10 cellular contexts compared by ENCODE assay signal in genomic region chr6:27604986-27605385, GRCh38.
A peak's percentile ranks its signal among the peaks of the same experiment; 100 is the strongest.
DNase-seq lines count a peak whose midpoint lies in the region; ATAC-seq and TF ChIP-seq lines count a peak whose summit lies in the region.
"Had no signal": no experiment of that assay in that cellular context is flagged by ENCODE, and none has a peak within 500 bp of the region (broad histone marks: within the 10 kb centered on the region; RNA-seq: fewer than 3 reads in every experiment).

No MANE protein-coding gene starts in this region.

- no peak overlapping the region for H3K27ac Mint-ChIP-seq in CD4-positive, CD25-positive, alpha-beta regulatory T cell
- no peak overlapping the region for H3K27ac Mint-ChIP-seq in activated naive CD8-positive, alpha-beta T cell treated with anti-CD3 and anti-CD28 coated beads, Interleukin-2, amount 10 ng/mL, durations not matched to agents 7 days and 5 days

- no peaks in the 10 kb centered on the region for H3K36me3 ChIP-seq in CD4-positive, CD25-positive, alpha-beta regulatory T cell (ENCODE audit: control insufficient read depth, insufficient read depth, low read length)
- H3K36me3 ChIP-seq in HEK293 (ENCODE audit: control insufficient read depth in 2 of 2, insufficient read depth in 1 of 2, low read length in 2 of 2) (no peaks in the 10 kb centered on the region), stomach (no peaks in the 10 kb centered on the region), tibial artery (no peaks in the 10 kb centered on the region)
- H3K36me3 ChIP-seq: thoracic aorta had no signal

- peak overlapping the region; percentile 32 for H3K4me3 ChIP-seq in CD4-positive, CD25-positive, alpha-beta regulatory T cell (ENCODE audit: low read depth, low read length)
- H3K4me3 ChIP-seq in HEK293 (ENCODE audit: low read depth, low read length) (peak overlapping the region; percentile 37), stomach (no peak overlapping the region), tibial artery (no peak overlapping the region)
- H3K4me3 ChIP-seq: thoracic aorta had no signal

- H3K36me3 Mint-ChIP-seq in CD4-positive, CD25-positive, alpha-beta regulatory T cell, result no peaks in the 10 kb centered on the region
- peaks cover 2% of the 10 kb centered on the region for H3K36me3 Mint-ChIP-seq in activated naive CD8-positive, alpha-beta T cell treated with anti-CD3 and anti-CD28 coated beads, Interleukin-2, amount 10 ng/mL, durations not matched to agents 7 days and 5 days

- 4 to 7% (median 6%) methylated on average over 13 of the region's 13 CpGs for WGBS in stomach, 5 donors

- peak overlapping the region in 1 of 4 donors; percentile 26 for H3K4me3 Mint-ChIP-seq in CD4-positive, CD25-positive, alpha-beta regulatory T cell
- H3K4me3 Mint-ChIP-seq in activated naive CD8-positive, alpha-beta T cell treated with anti-CD3 and anti-CD28 coated beads, Interleukin-2, amount 10 ng/mL, durations not matched to agents 7 days and 5 days, result peak overlapping the region; percentile 55

- no peak overlapping the region for H3K27ac ChIP-seq in CD4-positive, CD25-positive, alpha-beta regulatory T cell (ENCODE audit: insufficient read depth, low read length, poor library complexity, severe bottlenecking)
- H3K27ac ChIP-seq in HEK293 (ENCODE audit: extremely low read depth, low read depth, low read length) (peak overlapping the region; percentile 50; the same call in 1 of the 2 replicates), stomach (no peak overlapping the region), tibial artery (no peak overlapping the region)
- H3K27ac ChIP-seq: thoracic aorta had no signal

- no peak for ATAC-seq in CD4-positive, CD25-positive, alpha-beta regulatory T cell (ENCODE audit: low read depth in 2 of 2)
- no peak for ATAC-seq in activated naive CD8-positive, alpha-beta T cell treated with anti-CD3 and anti-CD28 coated beads, Interleukin-2, amount 10 ng/mL, durations not matched to agents 7 days and 5 days (ENCODE audit: low read depth)

- peak in 1 of 3 donors; percentile 30 for DNase-seq in CD4-positive, CD25-positive, alpha-beta regulatory T cell
- no peak for DNase-seq in activated naive CD8-positive, alpha-beta T cell treated with anti-CD3 and anti-CD28 coated beads, Interleukin-2, amount 10 ng/mL, durations not matched to agents 7 days and 5 days
- DNase-seq in kidney glomerular epithelial cell (lab: John Stamatoyannopoulos, UW) (peak; percentile 39), Kasumi-1 (lab: John Stamatoyannopoulos, UW) (no peak), stomach (no peak), tibial artery (no peak)
- no peak for DNase-seq in activated CD8-positive, alpha-beta memory T cell treated with anti-CD3 and anti-CD28 coated beads, Interleukin-2, amount 50 U/mL, for 48 hours
- DNase-seq: NCI-H446 treated with DMSO at 0.1 percent for 48 hours had no signal

- H3K9me3 ChIP-seq in CD4-positive, CD25-positive, alpha-beta regulatory T cell (ENCODE audit: control insufficient read depth in 2 of 2, low read length in 2 of 2), result peaks cover 4 to 6% of the 10 kb centered on the region in 2 experiments
- H3K9me3 ChIP-seq in HEK293 (ENCODE audit: control insufficient read depth, insufficient read depth, low read depth, low read length) (no peaks in the 10 kb centered on the region), stomach (peaks cover 0 to 18% (median 15%) of the 10 kb centered on the region in 4 donors), tibial artery (peaks cover 0 to 5% (median 0%) of the 10 kb centered on the region in 3 donors)
- H3K9me3 ChIP-seq: thoracic aorta had no signal

- peaks cover 0 to 5% (median 0%) of the 10 kb centered on the region in 7 donors for H3K9me3 Mint-ChIP-seq in CD4-positive, CD25-positive, alpha-beta regulatory T cell
- H3K9me3 Mint-ChIP-seq in activated naive CD8-positive, alpha-beta T cell treated with anti-CD3 and anti-CD28 coated beads, Interleukin-2, amount 10 ng/mL, durations not matched to agents 7 days and 5 days, result peaks cover 7% of the 10 kb centered on the region

- CTCF ChIA-PET in HEK293 (lab: Yijun Ruan, JAX), result interaction anchor here (0.7 to 1.7 kb wide), 6 partner anchors 13 to 109 kb away, joined by 3 to 10 read pairs (median 4); no protein-coding TSS in a partner anchor

- intact Hi-C loops in stomach (cut with DNase I; ENCODE audit: low total_unique reads) (no loop called here), tibial artery (cut with DNase I; ENCODE audit: low total_unique reads) (no loop called here)

- H3K27me3 Mint-ChIP-seq in CD4-positive, CD25-positive, alpha-beta regulatory T cell, result peaks cover 72% of the 10 kb centered on the region
- peaks cover 46% of the 10 kb centered on the region for H3K27me3 Mint-ChIP-seq in activated naive CD8-positive, alpha-beta T cell treated with anti-CD3 and anti-CD28 coated beads, Interleukin-2, amount 10 ng/mL, durations not matched to agents 7 days and 5 days

- H3K4me1 Mint-ChIP-seq in CD4-positive, CD25-positive, alpha-beta regulatory T cell, result peaks cover 0 to 25% (median 10%) of the 10 kb centered on the region in 4 donors
- peaks cover 19% of the 10 kb centered on the region for H3K4me1 Mint-ChIP-seq in activated naive CD8-positive, alpha-beta T cell treated with anti-CD3 and anti-CD28 coated beads, Interleukin-2, amount 10 ng/mL, durations not matched to agents 7 days and 5 days

- H3K27me3 ChIP-seq in CD4-positive, CD25-positive, alpha-beta regulatory T cell (ENCODE audit: control insufficient read depth, insufficient read depth, low read length), result peaks cover 39% of the 10 kb centered on the region
- peaks cover 6 to 84% (median 52%) of the 10 kb centered on the region in 3 donors for H3K27me3 ChIP-seq in stomach
- H3K27me3 ChIP-seq in tibial artery, result peaks cover 0 to 58% of the 10 kb centered on the region in 2 donors

- TF ChIP-seq CTCF in HEK293 (tag by site-specific recombination; IDR thresholded peaks at IDR 0.05), result no peak
- TF ChIP-seq CTCF in stomach (IDR thresholded peaks at IDR 0.05), result no peak
- no peak for TF ChIP-seq CTCF in tibial artery (IDR thresholded peaks at IDR 0.05)

- H3K4me1 ChIP-seq in CD4-positive, CD25-positive, alpha-beta regulatory T cell (ENCODE audit: control insufficient read depth, insufficient read depth, low read length, poor library complexity, severe bottlenecking), result peaks cover 6% of the 10 kb centered on the region
- H3K4me1 ChIP-seq in HEK293 (ENCODE audit: control insufficient read depth, insufficient read depth, low read length) (no peaks in the 10 kb centered on the region), stomach (peaks cover 0 to 9% (median 0%) of the 10 kb centered on the region in 4 donors), tibial artery (no peaks in the 10 kb centered on the region)

- TF ChIP-seq EP300 in stomach (IDR thresholded peaks at IDR 0.05), result no peak

- POLR2A ChIA-PET in HEK293 (lab: Yijun Ruan, JAX), result interaction anchor here (1.2 to 1.6 kb wide), 4 partner anchors 12 to 60 kb away, joined by 3 to 10 read pairs (median 4); no protein-coding TSS in a partner anchor
- POLR2A ChIA-PET in activated naive CD8-positive, alpha-beta T cell treated with anti-CD3 and anti-CD28 coated beads, Interleukin-2, amount 10 ng/mL, durations not matched to agents 7 days and 5 days (lab: Charles Lee), result no interaction called here

- TF ChIP-seq POLR2A in stomach (IDR thresholded peaks at IDR 0.05), result no peak

TF ChIP-seq in HEK293, 187 proteins besides CTCF, POLR2A, EP300 and RAD21:
- TF ChIP-seq ZNF530 (tag by site-specific recombination; IDR thresholded peaks at IDR 0.05; ENCODE audit: low read depth) (no peak), ZNF155 (tag by site-specific recombination; IDR thresholded peaks at IDR 0.05) (no peak), ZNF10 (tag by site-specific recombination; IDR thresholded peaks at IDR 0.05) (peak; percentile 97), ZNF214 (tag by site-specific recombination; IDR thresholded peaks at IDR 0.05; ENCODE audit: borderline replicate concordance) (0 out of 2 replicates have a peak, but pooled peaks have one; percentile 2)
TF ChIP-seq in HEK293: peak in this region for 2.

Comparison
In these comparisons a context has a peak if more than half of its experiments do, and no peak if none do; other contexts are left out.
1. H3K4me3 ChIP-seq: peak in CD4-positive, CD25-positive, alpha-beta regulatory T cell (single experiment) and HEK293 (single experiment); none in stomach (0 of 4) and tibial artery (0 of 2).